ENCODE assay signal across 1 cellular context in the genomic region with DNA sequence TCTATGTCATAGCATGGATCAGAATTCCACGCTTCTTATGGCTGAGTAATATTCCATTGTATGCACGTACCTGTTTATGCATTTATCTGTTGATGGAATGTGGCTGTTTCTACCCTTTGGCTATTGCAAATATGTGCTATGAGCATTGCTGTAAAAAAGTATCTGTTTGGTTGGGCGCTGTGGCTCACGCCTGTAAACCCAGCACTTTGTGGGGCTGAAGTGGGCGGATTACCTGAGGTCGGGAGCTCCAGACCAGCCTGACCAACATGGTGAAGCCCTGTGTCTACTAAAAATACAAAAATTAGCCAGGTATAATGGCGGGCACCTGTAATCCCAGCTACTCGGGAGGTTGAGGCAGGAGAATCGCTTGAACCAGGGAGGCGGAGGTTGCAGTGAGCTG.
TF ChIP-seq lines count a peak whose summit lies in the region.

No MANE protein-coding gene starts in this region.

TF ChIP-seq in K562, 482 proteins besides CTCF, POLR2A, EP300 and RAD21 (continued from another document):
- TF ChIP-seq, protein P1, sequence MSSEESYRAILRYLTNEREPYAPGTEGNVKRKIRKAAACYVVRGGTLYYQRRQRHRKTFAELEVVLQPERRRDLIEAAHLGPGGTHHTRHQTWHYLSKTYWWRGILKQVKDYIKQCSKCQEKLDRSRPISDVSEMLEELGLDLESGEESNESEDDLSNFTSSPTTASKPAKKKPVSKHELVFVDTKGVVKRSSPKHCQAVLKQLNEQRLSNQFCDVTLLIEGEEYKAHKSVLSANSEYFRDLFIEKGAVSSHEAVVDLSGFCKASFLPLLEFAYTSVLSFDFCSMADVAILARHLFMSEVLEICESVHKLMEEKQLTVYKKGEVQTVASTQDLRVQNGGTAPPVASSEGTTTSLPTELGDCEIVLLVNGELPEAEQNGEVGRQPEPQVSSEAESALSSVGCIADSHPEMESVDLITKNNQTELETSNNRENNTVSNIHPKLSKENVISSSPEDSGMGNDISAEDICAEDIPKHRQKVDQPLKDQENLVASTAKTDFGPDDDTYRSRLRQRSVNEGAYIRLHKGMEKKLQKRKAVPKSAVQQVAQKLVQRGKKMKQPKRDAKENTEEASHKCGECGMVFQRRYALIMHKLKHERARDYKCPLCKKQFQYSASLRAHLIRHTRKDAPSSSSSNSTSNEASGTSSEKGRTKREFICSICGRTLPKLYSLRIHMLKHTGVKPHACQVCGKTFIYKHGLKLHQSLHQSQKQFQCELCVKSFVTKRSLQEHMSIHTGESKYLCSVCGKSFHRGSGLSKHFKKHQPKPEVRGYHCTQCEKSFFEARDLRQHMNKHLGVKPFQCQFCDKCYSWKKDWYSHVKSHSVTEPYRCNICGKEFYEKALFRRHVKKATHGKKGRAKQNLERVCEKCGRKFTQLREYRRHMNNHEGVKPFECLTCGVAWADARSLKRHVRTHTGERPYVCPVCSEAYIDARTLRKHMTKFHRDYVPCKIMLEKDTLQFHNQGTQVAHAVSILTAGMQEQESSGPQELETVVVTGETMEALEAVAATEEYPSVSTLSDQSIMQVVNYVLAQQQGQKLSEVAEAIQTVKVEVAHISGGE (CRISPR knock-in tag; IDR thresholded peaks at IDR 0.05): peak in 1 of 3 experiments; percentile 90; a peak in 2 of 6 replicates
- TF ChIP-seq MCM3 (IDR thresholded peaks at IDR 0.05): no peak
- no peak for TF ChIP-seq ELF4 (CRISPR knock-in tag; IDR thresholded peaks at IDR 0.05)
- no peak for TF ChIP-seq GATA2 (CRISPR knock-in tag; IDR thresholded peaks at IDR 0.05)
- TF ChIP-seq TFAM (CRISPR knock-in tag; conservative IDR thresholded peaks at IDR 0.05): no peak
- no peak for TF ChIP-seq ZNF586 (CRISPR knock-in tag; conservative IDR thresholded peaks at IDR 0.05)
- peak; percentile 10 for TF ChIP-seq EWSR1 (IDR thresholded peaks at IDR 0.05; ENCODE audit: borderline replicate concordance, low read depth, partially characterized antibody)
- no peak for TF ChIP-seq NELFE (IDR thresholded peaks at IDR 0.05; ENCODE audit: insufficient read depth, insufficient read length)
- TF ChIP-seq, protein P2, sequence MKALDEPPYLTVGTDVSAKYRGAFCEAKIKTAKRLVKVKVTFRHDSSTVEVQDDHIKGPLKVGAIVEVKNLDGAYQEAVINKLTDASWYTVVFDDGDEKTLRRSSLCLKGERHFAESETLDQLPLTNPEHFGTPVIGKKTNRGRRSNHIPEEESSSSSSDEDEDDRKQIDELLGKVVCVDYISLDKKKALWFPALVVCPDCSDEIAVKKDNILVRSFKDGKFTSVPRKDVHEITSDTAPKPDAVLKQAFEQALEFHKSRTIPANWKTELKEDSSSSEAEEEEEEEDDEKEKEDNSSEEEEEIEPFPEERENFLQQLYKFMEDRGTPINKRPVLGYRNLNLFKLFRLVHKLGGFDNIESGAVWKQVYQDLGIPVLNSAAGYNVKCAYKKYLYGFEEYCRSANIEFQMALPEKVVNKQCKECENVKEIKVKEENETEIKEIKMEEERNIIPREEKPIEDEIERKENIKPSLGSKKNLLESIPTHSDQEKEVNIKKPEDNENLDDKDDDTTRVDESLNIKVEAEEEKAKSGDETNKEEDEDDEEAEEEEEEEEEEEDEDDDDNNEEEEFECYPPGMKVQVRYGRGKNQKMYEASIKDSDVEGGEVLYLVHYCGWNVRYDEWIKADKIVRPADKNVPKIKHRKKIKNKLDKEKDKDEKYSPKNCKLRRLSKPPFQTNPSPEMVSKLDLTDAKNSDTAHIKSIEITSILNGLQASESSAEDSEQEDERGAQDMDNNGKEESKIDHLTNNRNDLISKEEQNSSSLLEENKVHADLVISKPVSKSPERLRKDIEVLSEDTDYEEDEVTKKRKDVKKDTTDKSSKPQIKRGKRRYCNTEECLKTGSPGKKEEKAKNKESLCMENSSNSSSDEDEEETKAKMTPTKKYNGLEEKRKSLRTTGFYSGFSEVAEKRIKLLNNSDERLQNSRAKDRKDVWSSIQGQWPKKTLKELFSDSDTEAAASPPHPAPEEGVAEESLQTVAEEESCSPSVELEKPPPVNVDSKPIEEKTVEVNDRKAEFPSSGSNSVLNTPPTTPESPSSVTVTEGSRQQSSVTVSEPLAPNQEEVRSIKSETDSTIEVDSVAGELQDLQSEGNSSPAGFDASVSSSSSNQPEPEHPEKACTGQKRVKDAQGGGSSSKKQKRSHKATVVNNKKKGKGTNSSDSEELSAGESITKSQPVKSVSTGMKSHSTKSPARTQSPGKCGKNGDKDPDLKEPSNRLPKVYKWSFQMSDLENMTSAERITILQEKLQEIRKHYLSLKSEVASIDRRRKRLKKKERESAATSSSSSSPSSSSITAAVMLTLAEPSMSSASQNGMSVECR (CRISPR knock-in tag; IDR thresholded peaks at IDR 0.05): no peak
- no peak for TF ChIP-seq TARDBP (IDR thresholded peaks at IDR 0.05)
- TF ChIP-seq, protein P3, sequence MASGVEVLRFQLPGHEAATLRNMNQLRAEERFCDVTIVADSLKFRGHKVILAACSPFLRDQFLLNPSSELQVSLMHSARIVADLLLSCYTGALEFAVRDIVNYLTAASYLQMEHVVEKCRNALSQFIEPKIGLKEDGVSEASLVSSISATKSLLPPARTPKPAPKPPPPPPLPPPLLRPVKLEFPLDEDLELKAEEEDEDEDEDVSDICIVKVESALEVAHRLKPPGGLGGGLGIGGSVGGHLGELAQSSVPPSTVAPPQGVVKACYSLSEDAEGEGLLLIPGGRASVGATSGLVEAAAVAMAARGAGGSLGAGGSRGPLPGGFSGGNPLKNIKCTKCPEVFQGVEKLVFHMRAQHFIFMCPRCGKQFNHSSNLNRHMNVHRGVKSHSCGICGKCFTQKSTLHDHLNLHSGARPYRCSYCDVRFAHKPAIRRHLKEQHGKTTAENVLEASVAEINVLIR (CRISPR knock-in tag; IDR thresholded peaks at IDR 0.05): no peak
